In genomic region chr3:98521897-98522537, GRCh38 we compare ENCODE assay signal across 8 cellular contexts. TPM values are rescaled to one million over a fixed set of nuclear protein-coding genes. Genes with fewer than 3 reads are reported as not detected.
DNase-seq lines count a peak whose midpoint lies in the region; ATAC-seq and TF ChIP-seq lines count a peak whose summit lies in the region.

No MANE protein-coding gene starts in this region.

- H3K27ac ChIP-seq in SJSA1 (peak overlapping the region; percentile 92), heart left ventricle (peak overlapping the region; percentile 92 to 98 (median 95))

- no peaks in the 10 kb centered on the region for H3K27me3 ChIP-seq in SJSA1 (replicated peaks)
- H3K27me3 ChIP-seq in heart left ventricle: no peaks in the 10 kb centered on the region

- ATAC-seq in heart left ventricle: peak; percentile 22 to 64 (median 40)

- H3K9me3 ChIP-seq in SJSA1 (replicated peaks) (no peaks in the 10 kb centered on the region; the same call in 1 of the 2 replicates), heart left ventricle (no peaks in the 10 kb centered on the region)

- H3K4me1 ChIP-seq in SJSA1 (replicated peaks) (peaks cover 15% of the 10 kb centered on the region), heart left ventricle (peaks cover 0 to 30% (median 20%) of the 10 kb centered on the region in 12 donors)

- intact Hi-C loops in heart left ventricle (cut with DNase I): loop anchor here in 8 of 10 donors (2.0 to 10.0 kb wide), 6 partner anchors 70 to 1883 kb away; partner anchors contain the start of genes CPOX (in 8 of the 8), DCBLD2 (in 1 of the 8), LNP1 (in 1 of the 8) and TOMM70 (in 1 of the 8)
- intact Hi-C loops in posterior cingulate gyrus (cut with DNase I): no loop called here

- no peak for TF ChIP-seq CTCF in GM20000 (IDR thresholded peaks at IDR 0.05; ENCODE audit: extremely low read depth, missing control alignments)
- no peak for TF ChIP-seq CTCF in heart left ventricle (IDR thresholded peaks at IDR 0.05)

- no peak for TF ChIP-seq POLR2A in heart left ventricle (IDR thresholded peaks at IDR 0.05)

- H3K36me3 ChIP-seq in SJSA1: peaks cover 55% of the 10 kb centered on the region
- peaks cover 0 to 41% (median 31%) of the 10 kb centered on the region in 9 donors for H3K36me3 ChIP-seq in heart left ventricle

- DNase-seq in COLO829 (ENCODE audit: low spot score) (peak; percentile 56), GM20000 (ENCODE audit: low spot score) (peak; percentile 42), HK-2 (ENCODE audit: unreplicated experiment) (peak; percentile 62), SJSA1 (ENCODE audit: low read depth in 1 of 2, low spot score in 2 of 2) (peak; percentile 46 to 52), heart left ventricle (peak in 4 of 5 donors; percentile 22 to 43 (median 28)), posterior cingulate gyrus (peak in 6 of 10 donors; percentile 17 to 85 (median 28)), cortex of kidney (lab: John Stamatoyannopoulos, UW) (no peak)
- DNase-seq in activated naive CD8-positive, alpha-beta T cell treated with anti-CD3 and anti-CD28 coated beads, Interleukin-2, amount 50 U/mL, for 16 hours (ENCODE audit: low read depth, low spot score): peak; percentile 21

- peak overlapping the region; percentile 92 for H3K4me3 ChIP-seq in SJSA1
- H3K4me3 ChIP-seq in heart left ventricle: peak overlapping the region; percentile 60 to 94 (median 74)

- WGBS in heart left ventricle, 4 donors: 0 to 1% (median 0%) methylated on average over 16 of the region's 16 CpGs

RNA-seq across cellular contexts. Expression of gene CLDND1, which starts 0.7 kb away (rescaled TPM):
- 139 and 213 TPM in 2 replicates for total RNA-seq in SJSA1 (2014; rRNA removed; shearing (Covaris generic))
- total RNA-seq in heart left ventricle: 100 to 1,000 TPM in 2 of 9 donors, 10 to 100 TPM in 7; 64.2 to 155 (median 77.0) TPM
- polyA plus RNA-seq in heart left ventricle: 10 to 100 TPM; 55.0 to 86.9 TPM

RNA-seq across cellular contexts. Expression of gene GPR15, which starts 9.8 kb away (rescaled TPM):
- not detected in 2 replicates for total RNA-seq in SJSA1 (2014; rRNA removed; shearing (Covaris generic))
- not detected for total RNA-seq in heart left ventricle
- polyA plus RNA-seq in heart left ventricle: not detected

RNA-seq across cellular contexts. Expression of gene OR5K2, which starts 24.5 kb away (rescaled TPM):
- total RNA-seq in SJSA1 (2014; rRNA removed; shearing (Covaris generic)): not detected in 2 replicates
- not detected for total RNA-seq in heart left ventricle
- not detected for polyA plus RNA-seq in heart left ventricle

RNA-seq across cellular contexts. Expression of gene OR5K1, which starts 59.0 kb away (rescaled TPM):
- total RNA-seq in SJSA1 (2014; rRNA removed; shearing (Covaris generic)): not detected in 2 replicates
- total RNA-seq in heart left ventricle: not detected
- polyA plus RNA-seq in heart left ventricle: not detected
